Comparison of ENCODE assay signal across 33 cellular contexts in the genomic region with DNA sequence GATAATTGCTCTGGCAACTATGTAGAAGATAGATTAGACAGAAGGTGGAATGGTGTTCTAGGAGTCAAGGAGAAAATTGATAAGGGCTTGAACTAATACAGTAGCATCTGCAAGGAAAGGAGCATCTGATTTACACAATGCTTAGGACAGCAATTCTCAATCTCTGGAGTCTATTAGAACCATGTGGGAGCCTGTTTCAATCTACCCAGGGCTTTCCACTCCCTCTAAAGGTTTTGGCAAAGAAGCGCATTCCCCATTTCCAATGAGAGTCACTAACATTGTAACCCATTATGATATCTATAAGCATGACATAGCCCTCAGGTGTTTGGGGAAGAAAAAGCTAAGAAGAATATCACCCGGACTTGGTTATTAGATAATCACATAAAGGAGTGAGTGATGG.
"Had no signal": no experiment of that assay in that cellular context is flagged by ENCODE, and none has a peak within 500 bp of the region (broad histone marks: within the 10 kb centered on the region; RNA-seq: fewer than 3 reads in every experiment).

No MANE protein-coding gene starts in this region.

- H3K27ac ChIP-seq: Peyer's patch, RWPE1, WERI-Rb-1 had no signal

- DNase-seq: activated CD4-positive, alpha-beta T cell treated with anti-CD3 and anti-CD28 coated beads for 36 hours; activated CD4-positive, alpha-beta T cell treated with anti-CD3 and anti-CD28 coated beads, Interleukin-2, amount 10 ng/mL, durations not matched to agents 7 days and 5 days; activated CD4-positive, alpha-beta T cell treated with anti-CD3 and anti-CD28 coated beads, Interleukin-2, amount 50 U/mL, for 48 hours; activated CD8-positive, alpha-beta T cell treated with anti-CD3 and anti-CD28 coated beads, Interleukin-2, amount 10 ng/mL, durations not matched to agents 7 days and 5 days; activated gamma-delta T cell; activated naive CD4-positive, alpha-beta T cell treated with anti-CD3 and anti-CD28 coated beads for 36 hours; activated naive CD8-positive, alpha-beta T cell treated with anti-CD3 and anti-CD28 coated beads, Interleukin-2, amount 50 U/mL, for 24 hours; activated T-cell treated with anti-CD3 and anti-CD28 coated beads, Interleukin-2, amount 50 U/mL, for 24 hours; anterior cingulate cortex; caudate nucleus; cerebellar nuclear complex; Karpas-422; MG63; NCI-H1048; NCI-H1105 treated with DMSO at 0.1 percent for 48 hours; NCI-H1436; NCI-H1694; NCI-H1930; NCI-H2081 treated with DMSO at 0.1 percent for 48 hours; NCI-H345; NCI-H526; NCI-H748 treated with DMSO at 0.1 percent for 48 hours; NK-92 treated with Interleukin-12 subunit alpha and Interleukin-12 subunit beta, amount 100 ng/mL, for 24 hours; PC-3; Peyer's patch; T1000; WERI-Rb-1 had no signal

- H3K4me1 Mint-ChIP-seq: activated CD4-positive, alpha-beta T cell treated with anti-CD3 and anti-CD28 coated beads for 36 hours; activated CD4-positive, alpha-beta T cell treated with anti-CD3 and anti-CD28 coated beads, Interleukin-2, amount 10 ng/mL, durations not matched to agents 7 days and 5 days; activated naive CD8-positive, alpha-beta T cell treated with anti-CD3 and anti-CD28 coated beads, Interleukin-2, amount 50 U/mL, for 24 hours; brain had no signal

- H3K4me3 ChIP-seq: MG63, Peyer's patch had no signal

- H3K36me3 ChIP-seq: MG63, Peyer's patch, WERI-Rb-1 had no signal

- H3K27me3 Mint-ChIP-seq: activated CD4-positive, alpha-beta T cell treated with anti-CD3 and anti-CD28 coated beads for 36 hours; activated CD4-positive, alpha-beta T cell treated with anti-CD3 and anti-CD28 coated beads, Interleukin-2, amount 10 ng/mL, durations not matched to agents 7 days and 5 days; activated naive CD8-positive, alpha-beta T cell treated with anti-CD3 and anti-CD28 coated beads, Interleukin-2, amount 50 U/mL, for 24 hours; activated T-cell treated with anti-CD3 and anti-CD28 coated beads, Interleukin-2, amount 50 U/mL, for 24 hours had no signal

- H3K9me3 ChIP-seq: MG63, Peyer's patch had no signal

- H3K4me3 Mint-ChIP-seq: activated CD4-positive, alpha-beta T cell treated with anti-CD3 and anti-CD28 coated beads for 36 hours; activated CD4-positive, alpha-beta T cell treated with anti-CD3 and anti-CD28 coated beads, Interleukin-2, amount 10 ng/mL, durations not matched to agents 7 days and 5 days; activated CD8-positive, alpha-beta T cell treated with anti-CD3 and anti-CD28 coated beads, Interleukin-2, amount 10 ng/mL, durations not matched to agents 7 days and 5 days; activated naive CD4-positive, alpha-beta T cell treated with anti-CD3 and anti-CD28 coated beads for 36 hours; activated naive CD8-positive, alpha-beta T cell; activated naive CD8-positive, alpha-beta T cell treated with anti-CD3 and anti-CD28 coated beads, Interleukin-2, amount 50 U/mL, for 24 hours; activated T-cell treated with anti-CD3 and anti-CD28 coated beads, Interleukin-2, amount 50 U/mL, for 24 hours; brain had no signal

- H3K36me3 Mint-ChIP-seq: activated naive CD8-positive, alpha-beta T cell; brain had no signal

- H3K27me3 ChIP-seq: MG63, Peyer's patch had no signal

- H3K27ac Mint-ChIP-seq: activated CD4-positive, alpha-beta T cell treated with anti-CD3 and anti-CD28 coated beads for 36 hours; activated CD4-positive, alpha-beta T cell treated with anti-CD3 and anti-CD28 coated beads, Interleukin-2, amount 10 ng/mL, durations not matched to agents 7 days and 5 days; activated CD8-positive, alpha-beta T cell treated with anti-CD3 and anti-CD28 coated beads, Interleukin-2, amount 10 ng/mL, durations not matched to agents 7 days and 5 days; activated naive CD4-positive, alpha-beta T cell treated with anti-CD3 and anti-CD28 coated beads for 36 hours; activated naive CD8-positive, alpha-beta T cell; activated naive CD8-positive, alpha-beta T cell treated with anti-CD3 and anti-CD28 coated beads, Interleukin-2, amount 50 U/mL, for 24 hours; activated T-cell treated with anti-CD3 and anti-CD28 coated beads, Interleukin-2, amount 50 U/mL, for 24 hours; activated T-helper 2 cell treated with anti-CD3 and anti-CD28 coated beads, Interferon-gamma antibody, Interleukin-2, Interleukin-4, amounts not matched to agents 10 μg/mL and 5 μg/mL and 100 μg/mL, durations not matched to agents 14 hours and 24 hours and 36 hours; brain had no signal

- H3K9me3 Mint-ChIP-seq: activated T-cell treated with anti-CD3 and anti-CD28 coated beads, Interleukin-2, amount 50 U/mL, for 24 hours; activated T-helper 2 cell treated with anti-CD3 and anti-CD28 coated beads, Interferon-gamma antibody, Interleukin-2, Interleukin-4, amounts not matched to agents 10 μg/mL and 5 μg/mL and 100 μg/mL, durations not matched to agents 14 hours and 24 hours and 36 hours had no signal

- FAIRE-seq: bronchial epithelial cell had no signal

- ATAC-seq: activated CD4-positive, alpha-beta T cell treated with anti-CD3 and anti-CD28 coated beads for 36 hours; activated CD8-positive, alpha-beta T cell treated with anti-CD3 and anti-CD28 coated beads, Interleukin-2, amount 10 ng/mL, durations not matched to agents 7 days and 5 days; activated naive CD8-positive, alpha-beta T cell treated with anti-CD3 and anti-CD28 coated beads, Interleukin-2, amount 50 U/mL, for 24 hours; PC-3; Right ventricle myocardium inferior had no signal

- H3K4me1 ChIP-seq: Peyer's patch had no signal
